Comparison of ENCODE assay signal across 20 cellular contexts in genomic region chr7:55067748-55068147, GRCh38. TPM values are rescaled to one million over a fixed set of nuclear protein-coding genes. Genes with fewer than 3 reads are reported as not detected.
DNase-seq lines count a peak whose midpoint lies in the region; ATAC-seq, FAIRE-seq and TF ChIP-seq lines count a peak whose summit lies in the region.
"Had no signal": no experiment of that assay in that cellular context is flagged by ENCODE, and none has a peak within 500 bp of the region (broad histone marks: within the 10 kb centered on the region; RNA-seq: fewer than 3 reads in every experiment).

No MANE protein-coding gene starts in this region.

- H2AFZ ChIP-seq in H1 (ENCODE audit: low read length) (no peak overlapping the region), neuronal stem cell (ENCODE audit: low read length) (no peak overlapping the region)

- H3K27ac ChIP-seq in A549 = peak overlapping the region; percentile 6 to 92; a peak in 4 of 6 replicates
- H3K27ac ChIP-seq in H1 (ENCODE audit: low read depth, low read length) = no peak overlapping the region
- no peak overlapping the region for H3K27ac ChIP-seq in neuronal stem cell (replicated peaks; ENCODE audit: low read length)
- H3K27ac ChIP-seq: HL-60, SJCRH30 had no signal

- H2BK5ac ChIP-seq in H1 (ENCODE audit: low read depth, low read length) = peak overlapping the region; percentile 69
- H2BK5ac ChIP-seq in neuronal stem cell (ENCODE audit: low read length) = no peak overlapping the region

- H3K9ac ChIP-seq in H1 (replicated peaks in 1 of 4; ENCODE audit: extremely low read depth in 1 of 4, low read depth in 3 of 4, low read length in 3 of 4) (no peak overlapping the region), neuronal stem cell (ENCODE audit: low read depth, low read length, poor library complexity) (peak overlapping the region; percentile 66)

- H2AK5ac ChIP-seq in H1 (ENCODE audit: low read depth, low read length) (peak overlapping the region; percentile 99), neuronal stem cell (ENCODE audit: low read depth, low read length) (no peak overlapping the region)

- H2BK15ac ChIP-seq in H1 (ENCODE audit: low read length) (peak overlapping the region; percentile 48; the same call in 1 of the 2 replicates), neuronal stem cell (ENCODE audit: low read length) (no peak overlapping the region)

- H3K18ac ChIP-seq in H1 (ENCODE audit: extremely low read depth, low read length) (no peak overlapping the region), neuronal stem cell (ENCODE audit: low read length) (no peak overlapping the region)

- no peak overlapping the region for H4K5ac ChIP-seq in H1 (ENCODE audit: insufficient read length, low read depth, low read length)

- H4K8ac ChIP-seq in H1 (ENCODE audit: extremely low read depth, insufficient read depth, low read length) = no peak overlapping the region
- peak overlapping the region; percentile 92 for H4K8ac ChIP-seq in neuronal stem cell (ENCODE audit: low read depth, low read length)

- no peaks in the 10 kb centered on the region for H3K79me2 ChIP-seq in H1 (ENCODE audit: control insufficient read depth in 1 of 2, insufficient read depth in 2 of 2, low read length in 2 of 2)

- H3K4me3 ChIP-seq in A549 = no peak overlapping the region
- H3K4me3 ChIP-seq in H1 (ENCODE audit: extremely low read depth in 1 of 4, insufficient read depth in 2 of 4, low read depth in 3 of 4, low read length in 4 of 4) = no peak overlapping the region
- H3K4me3 ChIP-seq in neuronal stem cell (ENCODE audit: low read length in 2 of 2) = peak overlapping the region in 1 of 2 donors; percentile 60
- H3K4me3 ChIP-seq: SJCRH30 had no signal

- H2BK20ac ChIP-seq in H1 (ENCODE audit: low read length) = no peak overlapping the region

- TF ChIP-seq POLR2A in A549 (IDR thresholded peaks at IDR 0.05; ENCODE audit: low read length) (no peak), H1 (IDR thresholded peaks at IDR 0.05; ENCODE audit: control extremely low read depth in 1 of 2, low read depth in 2 of 2, low read length in 2 of 2) (no peak)

- POLR2A ChIA-PET in A549 (lab: Yijun Ruan, JAX) = no interaction called here
- POLR2A ChIA-PET in H1 (lab: Charles Lee; ENCODE audit: partially characterized antibody) = no interaction called here

- no peak overlapping the region for H3K56ac ChIP-seq in H1 (replicated peaks; ENCODE audit: insufficient read length, low read depth, low read length)

- peaks cover 0 to 3% of the 10 kb centered on the region in 2 experiments for H4K20me1 ChIP-seq in H1 (replicated peaks in 1 of 2; ENCODE audit: control insufficient read depth in 1 of 2, insufficient read depth in 2 of 2, low read length in 2 of 2)

- H3K23ac ChIP-seq in H1 (ENCODE audit: insufficient read length) (no peak overlapping the region), neuronal stem cell (ENCODE audit: low read depth, low read length, poor library complexity) (no peak overlapping the region)

- TF ChIP-seq EP300 in A549 (IDR thresholded peaks at IDR 0.05) = no peak
- no peak for TF ChIP-seq EP300 in H1 (IDR thresholded peaks at IDR 0.05; ENCODE audit: borderline replicate concordance in 1 of 2, low read depth in 2 of 2, low read length in 2 of 2)

- H3K4ac ChIP-seq in H1 (replicated peaks; ENCODE audit: insufficient read length, low read depth, low read length) = no peak overlapping the region
- H3K4ac ChIP-seq in neuronal stem cell (ENCODE audit: low read length) = peak overlapping the region; percentile 79

- no peaks in the 10 kb centered on the region for H3K27me3 ChIP-seq in H1 (replicated peaks in 1 of 4; ENCODE audit: control insufficient read depth in 3 of 4, extremely low read depth in 1 of 4, insufficient read depth in 3 of 4, low read length in 3 of 4)
- H3K27me3 ChIP-seq in neuronal stem cell (ENCODE audit: control insufficient read depth in 3 of 3, insufficient read depth in 3 of 3, low read depth in 1 of 3, low read length in 3 of 3) = no peaks in the 10 kb centered on the region
- H3K27me3 ChIP-seq: SJCRH30 had no signal

- TF ChIP-seq CTCF in A549 (IDR thresholded peaks at IDR 0.05) (no peak), H1 (IDR thresholded peaks at IDR 0.05; ENCODE audit: control extremely low read depth in 1 of 3, insufficient read depth in 1 of 3, low read depth in 1 of 3, low read length in 3 of 3) (no peak)

- H3K9me3 ChIP-seq in A549 (no peaks in the 10 kb centered on the region), H1 (ENCODE audit: insufficient read depth in 2 of 2, low read depth in 1 of 2, low read length in 1 of 2) (no peaks in the 10 kb centered on the region), neuronal stem cell (replicated peaks in 1 of 2; ENCODE audit: control insufficient read depth in 2 of 2, insufficient read depth in 1 of 2, low read depth in 1 of 2, low read length in 2 of 2) (peaks cover 0 to 2% of the 10 kb centered on the region in 2 donors)
- H3K9me3 ChIP-seq: SJCRH30 had no signal

- no peaks in the 10 kb centered on the region for H3K23me2 ChIP-seq in H1 (ENCODE audit: low read depth, low read length)

- H3K79me1 ChIP-seq in H1 (ENCODE audit: low read depth, low read length) (0 out of 2 replicates have a peak, but pooled peaks cover 2% of the 10 kb centered on the region), neuronal stem cell (ENCODE audit: low read depth, low read length) (peaks cover 3% of the 10 kb centered on the region)

- H3K4me2 ChIP-seq in A549 (no peak overlapping the region), H1 (ENCODE audit: insufficient read depth in 1 of 2, low read depth in 2 of 2, low read length in 2 of 2) (no peak overlapping the region), neuronal stem cell (ENCODE audit: insufficient read depth, low read length, poor library complexity, severe bottlenecking) (no peak overlapping the region)

- H4K91ac ChIP-seq in H1 (replicated peaks; ENCODE audit: insufficient read length, low read length) (peak overlapping the region; percentile 9), neuronal stem cell (ENCODE audit: low read depth, low read length, poor library complexity) (peak overlapping the region; percentile 80)

- CTCF ChIA-PET in A549 (lab: Yijun Ruan, JAX) (interaction anchor here (4.2 to 5.7 kb wide), 2 partner anchors 187 to 294 kb away, joined by 23 to 38 read pairs; no protein-coding TSS in a partner anchor), H1 (lab: Charles Lee; ENCODE audit: partially characterized antibody) (no interaction called here)

- no peak for FAIRE-seq in A549 (lab: Jason Lieb, UNC)
- peak; percentile 98 for FAIRE-seq in HTR-8/SVneo (lab: Jason Lieb, UNC)
- FAIRE-seq in H1 (lab: Jason Lieb, UNC) = no peak

- H2BK12ac ChIP-seq in H1 (ENCODE audit: low read depth, low read length) = peak overlapping the region; percentile 94
- H2BK12ac ChIP-seq in neuronal stem cell (ENCODE audit: low read length) = peak overlapping the region; percentile 91

- no peak for TF ChIP-seq RAD21 in A549 (conservative IDR thresholded peaks at IDR 0.05 in 1 of 2, IDR thresholded peaks at IDR 0.05 in 1 of 2)
- TF ChIP-seq RAD21 in H1 (IDR thresholded peaks at IDR 0.05 in 1 of 2, conservative IDR thresholded peaks at IDR 0.05 in 1 of 2; ENCODE audit: low read depth in 2 of 2, low read length in 2 of 2) = no peak

- DNase-seq in A549 (ENCODE audit: low read depth in 1 of 2, low spot score in 1 of 2) = no peak
- DNase-seq in HTR-8/SVneo (ENCODE audit: insufficient read length, low spot score) = no peak
- no peak for DNase-seq in H1 (ENCODE audit: low read depth in 1 of 2, low spot score in 2 of 2)
- no peak for DNase-seq in neuronal stem cell (ENCODE audit: low spot score)
- DNase-seq in T-helper 2 cell = no peak
- no peak for DNase-seq in NOMO-1 treated with DMSO at 0.1 percent for 48 hours (lab: John Stamatoyannopoulos, UW; ENCODE audit: unreplicated experiment)
- DNase-seq in OCI-M2 (lab: John Stamatoyannopoulos, UW; ENCODE audit: unreplicated experiment) = no peak
- no peak for DNase-seq in MV-4-11 (lab: John Stamatoyannopoulos, UW)
- DNase-seq: 8988T; CD8-positive, alpha-beta T cell; MM.1S; NCI-H1092 treated with DMSO at 0.1 percent for 48 hours; NCI-H146; NCI-H2029 treated with DMSO at 0.1 percent for 48 hours; NCI-H2171 treated with DMSO at 0.1 percent for 48 hours; NCI-H446 treated with DMSO at 0.1 percent for 48 hours; NCI-H69; OCI-M1; SJCRH30 had no signal

- no peak for ATAC-seq in A549
- ATAC-seq: CD8-positive, alpha-beta T cell had no signal

- H2BK120ac ChIP-seq in H1 (replicated peaks; ENCODE audit: low read depth, low read length) (no peak overlapping the region), neuronal stem cell (ENCODE audit: low read depth, low read length) (no peak overlapping the region)

- H3K4me1 ChIP-seq in A549 = peaks cover 98% of the 10 kb centered on the region
- H3K4me1 ChIP-seq in H1 (replicated peaks in 1 of 4; ENCODE audit: control insufficient read depth in 3 of 4, insufficient read depth in 4 of 4, low read length in 3 of 4) = peaks cover 0 to 9% (median 3%) of the 10 kb centered on the region in 4 experiments; a peak in 5 of 7 replicates
- H3K4me1 ChIP-seq in neuronal stem cell (ENCODE audit: control insufficient read depth in 2 of 2, insufficient read depth in 1 of 2, low read depth in 1 of 2, low read length in 2 of 2) = peaks cover 29 to 43% of the 10 kb centered on the region in 2 donors

- 95% methylated on average over 14 of the region's 14 CpGs for WGBS in A549 (ENCODE audit: missing lambda C conversion rate)
- 92% methylated on average over 13 of the region's 14 CpGs; no CpG with 5 or more reads in 1 of the 2 experiments for WGBS in H1 (ENCODE audit: extremely low coverage in 1 of 2, insufficient coverage in 1 of 2, insufficient read length in 1 of 2, insufficient replicate concordance in 2 of 2, low coverage in 1 of 2, low lambda C conversion rate in 2 of 2, missing lambda C conversion rate in 1 of 2), 2 experiments
- no CpG with 5 or more reads among the region's 14 CpGs for WGBS in neuronal stem cell (ENCODE audit: extremely low coverage in 2 of 2, insufficient read length in 2 of 2, insufficient replicate concordance in 1 of 2), 2 donors

- H3K36me3 ChIP-seq in H1 (ENCODE audit: control insufficient read depth in 2 of 4, insufficient read depth in 4 of 4, low read length in 3 of 4) (no peaks in the 10 kb centered on the region), neuronal stem cell (replicated peaks in 1 of 2; ENCODE audit: control insufficient read depth in 2 of 2, insufficient read depth in 2 of 2, low read length in 2 of 2) (peaks cover 0 to 3% of the 10 kb centered on the region in 2 donors)
- H3K36me3 ChIP-seq: SJCRH30 had no signal

- H3K14ac ChIP-seq in H1 (ENCODE audit: insufficient read length) (no peak overlapping the region), neuronal stem cell (ENCODE audit: low read length) (peak overlapping the region; percentile 97)

RNA-seq across cellular contexts. Expression of gene EGFR, which starts 48.9 kb away (rescaled TPM):
- polyA plus RNA-seq in A549 (2011; rRNA removed) (59.5 and 61.4 TPM in 2 replicates), A549 (2017; fragmentation: RNase III; extraction: RNeasy Plus Mini Kit Qiagen cat#74134 plus additional on column Dnase treatment) (62.2 to 64.1 TPM (median 63.8 TPM) in 3 replicates), H1 (2011; rRNA removed) (1.9 and 2.8 TPM in 2 replicates)
- 25.3 and 28.2 TPM in 2 replicates for polyA plus RNA-seq in A549 (2012; cell fraction: cytosol; rRNA removed)
- polyA plus RNA-seq in A549 (2012; cell fraction: nucleus; rRNA removed) = 61.4 and 73.8 TPM in 2 replicates
- polyA minus RNA-seq in A549 (2011; rRNA and poly(A)+ RNA removed) = 125 and 165 TPM in 2 replicates
- total RNA-seq in H1 (2021; fragmentation: NEBNext Ultra II Directional; extraction: Animal tissue kit (Norgen Biotek cat#: 25700)) = 5.8 and 6.0 TPM in 2 replicates
- 1.9 TPM for polyA plus RNA-seq in H1 (2011; cell fraction: cytosol; rRNA removed)
- 6.7 TPM for polyA plus RNA-seq in H1 (2011; cell fraction: nucleus; rRNA removed)
- 1.9 to 2.7 TPM (median 2.4 TPM) in 4 replicates for polyA plus RNA-seq in H1 (2012, experiment 1 of 2)
- polyA plus RNA-seq in H1 (2012, experiment 2 of 2) = 0.39 TPM
- 3.8 TPM for polyA plus RNA-seq in H1 (2013, experiment 1 of 2)
- 3.7 TPM for polyA plus RNA-seq in H1 (2013, experiment 2 of 2)
- 6.6 and 7.1 TPM in 2 replicates for polyA minus RNA-seq in H1 (2011; rRNA and poly(A)+ RNA removed)
- polyA minus RNA-seq in H1 (2011; cell fraction: cytosol; rRNA and poly(A)+ RNA removed) = 8.6 TPM
- polyA minus RNA-seq in H1 (2011; cell fraction: nucleus; rRNA and poly(A)+ RNA removed) = 5.3 TPM
- 3.2 TPM for polyA plus RNA-seq in neuronal stem cell (2013, experiment 1 of 2)
- 3.1 TPM for polyA plus RNA-seq in neuronal stem cell (2013, experiment 2 of 2)
- total RNA-seq: CD8-positive, alpha-beta T cell had no signal

Comparison
In these comparisons a context has a peak if more than half of its experiments do, and no peak if none do; other contexts are left out.
1. H3K27ac ChIP-seq: peak in A549 (2 of 2); none in H1 (single experiment) and neuronal stem cell (single experiment).
2. Of the 18 proteins assayed by ChIP-seq in both H1 and A549: peak only in H1: none; only in A549: KDM1A; in both: none; in neither: 17.